10 cellular contexts compared by ENCODE assay signal in the genomic region with DNA sequence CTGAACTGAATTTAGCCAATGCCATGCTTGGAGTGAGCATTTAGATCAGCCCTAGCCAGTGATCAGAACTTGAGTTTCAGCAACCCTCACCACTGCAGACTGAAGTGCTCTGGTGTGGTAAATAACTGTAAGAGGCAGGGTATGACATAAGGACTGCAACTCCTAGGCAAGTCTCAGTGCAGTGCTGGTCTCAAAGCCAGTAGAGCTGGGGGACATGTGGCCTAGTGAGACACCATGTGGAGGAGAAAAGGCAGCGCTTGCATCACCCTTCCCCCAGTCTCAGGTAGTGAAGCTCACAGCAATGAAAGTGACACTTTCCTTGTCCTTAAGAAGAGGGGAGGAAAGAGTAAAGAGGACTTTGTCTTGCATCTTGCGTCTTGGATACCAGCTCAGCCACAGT.
DNase-seq lines count a peak whose midpoint lies in the region; ATAC-seq and TF ChIP-seq lines count a peak whose summit lies in the region.
"Had no signal": no experiment of that assay in that cellular context is flagged by ENCODE, and none has a peak within 500 bp of the region (broad histone marks: within the 10 kb centered on the region; RNA-seq: fewer than 3 reads in every experiment).

No MANE protein-coding gene starts in this region.

- TF ChIP-seq CTCF in GM12872 (IDR thresholded peaks at IDR 0.05; ENCODE audit: insufficient read depth, low read depth, low read length), result peak; percentile 22; the same call in 1 of the 3 replicates
- no peak for TF ChIP-seq CTCF in transverse colon (IDR thresholded peaks at IDR 0.05)

- H3K4me3 ChIP-seq in Jurkat, Clone E6-1 (ENCODE audit: low read length), result no peak overlapping the region
- no peak overlapping the region for H3K4me3 ChIP-seq in transverse colon

- no peak overlapping the region for H3K27ac ChIP-seq in transverse colon

- no peaks in the 10 kb centered on the region for H3K4me1 ChIP-seq in transverse colon

- TF ChIP-seq POLR2A in transverse colon (IDR thresholded peaks at IDR 0.05), result no peak

- ATAC-seq in HG02973 (IDR thresholded peaks at IDR 0.05; ENCODE audit: unreplicated experiment), result no peak
- ATAC-seq in GM19455 (IDR thresholded peaks at IDR 0.05; ENCODE audit: unreplicated experiment), result no peak

- intact Hi-C loops in transverse colon (cut with DNase I; ENCODE audit: low total_unique reads), result no loop called here

- H3K9me3 ChIP-seq in transverse colon, result no peaks in the 10 kb centered on the region

- no peaks in the 10 kb centered on the region for H3K36me3 ChIP-seq in transverse colon

- H3K27me3 ChIP-seq in transverse colon, result no peaks in the 10 kb centered on the region

- peak; percentile 66 for DNase-seq in Jurkat, Clone E6-1 (ENCODE audit: low read depth, low spot score)
- DNase-seq in UCSD-AML1 (lab: John Stamatoyannopoulos, UW; ENCODE audit: unreplicated experiment) (peak; percentile 32), midbrain (lab: John Stamatoyannopoulos, UW) (peak; percentile 25), transverse colon (no peak), CD1c-positive myeloid dendritic cell (ENCODE audit: extremely low spot score) (no peak)
- DNase-seq: left cardiac atrium, MV-4-11 had no signal

- TF ChIP-seq EP300 in transverse colon (IDR thresholded peaks at IDR 0.05; ENCODE audit: low read depth), result no peak

- in situ Hi-C loops in transverse colon (cut with MboI; ENCODE audit: low pct_ligation_motif_present in 1 of 4, low pct_unique_long_range_greater_than_20kb in 1 of 4, low sequenced_read_pairs in 3 of 4), result no loop called here

- WGBS in transverse colon (ENCODE audit: low coverage in 1 of 2), 2 donors, result 63% methylated on average over 2 of the region's 2 CpGs; no CpG with 5 or more reads in 1 of the 2 donors

Comparison
In these comparisons a context has a peak if more than half of its experiments do, and no peak if none do; other contexts are left out.
1. DNase-seq: peak in Jurkat, Clone E6-1 (single experiment), UCSD-AML1 (single experiment) and midbrain (single experiment); none in transverse colon (single experiment) and CD1c-positive myeloid dendritic cell (single experiment).